Comparison of ENCODE assay signal across 5 cellular contexts in genomic region chr17:38088120-38088519, GRCh38. TPM values are rescaled to one million over a fixed set of nuclear protein-coding genes. Genes with fewer than 3 reads are reported as not detected.
"Had no signal": no experiment of that assay in that cellular context is flagged by ENCODE, and none has a peak within 500 bp of the region (broad histone marks: within the 10 kb centered on the region; RNA-seq: fewer than 3 reads in every experiment).

No MANE protein-coding gene starts in this region.

RNA-seq across cellular contexts. Expression of gene TBC1D3C, which starts 19.7 kb away (rescaled TPM):
- total RNA-seq: activated CD8-positive, alpha-beta memory T cell treated with anti-CD3 and anti-CD28 coated beads, Interleukin-2, amount 10 ng/mL, durations not matched to agents 7 days and 5 days; activated T-helper 1 cell treated with anti-CD3 and anti-CD28 coated beads, Interleukin-12 subunit alpha, Interleukin-12 subunit beta, Interleukin-2, Interleukin-4 antibody, amounts not matched to agents 30 ng/mL and 10 ng/mL and 1 ng/mL, durations not matched to agents 14 hours and 24 hours and 36 hours; IMR-90 had no signal
- polyA plus RNA-seq: IMR-90 had no signal

RNA-seq across cellular contexts. Expression of gene TBC1D3E, which starts 39.6 kb away (rescaled TPM):
- total RNA-seq: activated CD8-positive, alpha-beta memory T cell treated with anti-CD3 and anti-CD28 coated beads, Interleukin-2, amount 10 ng/mL, durations not matched to agents 7 days and 5 days; activated T-helper 1 cell treated with anti-CD3 and anti-CD28 coated beads, Interleukin-12 subunit alpha, Interleukin-12 subunit beta, Interleukin-2, Interleukin-4 antibody, amounts not matched to agents 30 ng/mL and 10 ng/mL and 1 ng/mL, durations not matched to agents 14 hours and 24 hours and 36 hours; IMR-90; Peyer's patch; T-helper 1 cell treated with Interleukin-12 subunit alpha and Interleukin-12 subunit beta and Interleukin-4 antibody, amounts not matched to agents 30 ng/mL and 1 ng/mL, for 36 hours had no signal
- polyA plus RNA-seq: IMR-90 had no signal
